ENCODE assay signal across 1 cellular context in the genomic region with DNA sequence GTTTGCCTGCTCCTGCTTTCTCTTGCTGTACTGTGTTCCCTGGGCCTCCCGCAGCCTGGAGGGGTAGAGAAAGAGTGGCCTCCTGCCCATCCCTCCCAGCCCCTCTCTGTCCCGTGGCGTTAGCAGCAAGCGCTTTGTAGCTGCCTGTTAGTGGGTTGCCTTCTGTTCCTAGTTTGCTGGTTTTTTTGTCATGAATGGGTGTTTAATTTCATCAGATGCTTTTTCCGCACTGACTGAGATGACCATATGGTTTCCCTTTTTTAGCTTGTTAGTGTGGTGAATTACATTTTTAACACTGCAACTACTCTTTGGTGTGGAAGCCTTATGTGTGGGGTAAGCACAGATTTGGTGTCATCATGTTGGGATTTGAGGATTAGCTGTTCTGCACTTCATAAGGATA.
TF ChIP-seq lines count a peak whose summit lies in the region.

No MANE protein-coding gene starts in this region.

TF ChIP-seq in IMR-90, 13 proteins besides CTCF, POLR2A, EP300 and RAD21:
- TF ChIP-seq, protein P1, sequence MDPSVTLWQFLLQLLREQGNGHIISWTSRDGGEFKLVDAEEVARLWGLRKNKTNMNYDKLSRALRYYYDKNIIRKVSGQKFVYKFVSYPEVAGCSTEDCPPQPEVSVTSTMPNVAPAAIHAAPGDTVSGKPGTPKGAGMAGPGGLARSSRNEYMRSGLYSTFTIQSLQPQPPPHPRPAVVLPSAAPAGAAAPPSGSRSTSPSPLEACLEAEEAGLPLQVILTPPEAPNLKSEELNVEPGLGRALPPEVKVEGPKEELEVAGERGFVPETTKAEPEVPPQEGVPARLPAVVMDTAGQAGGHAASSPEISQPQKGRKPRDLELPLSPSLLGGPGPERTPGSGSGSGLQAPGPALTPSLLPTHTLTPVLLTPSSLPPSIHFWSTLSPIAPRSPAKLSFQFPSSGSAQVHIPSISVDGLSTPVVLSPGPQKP (IDR thresholded peaks at IDR 0.05; ENCODE audit: borderline replicate concordance, low read depth, low read length) = no peak
- TF ChIP-seq CEBPB (IDR thresholded peaks at IDR 0.05; ENCODE audit: low read depth, low read length) = no peak
- no peak for TF ChIP-seq CHD1 (IDR thresholded peaks at IDR 0.05; ENCODE audit: low read depth, low read length)
